Comparison of ENCODE assay signal across 15 cellular contexts in the genomic region with DNA sequence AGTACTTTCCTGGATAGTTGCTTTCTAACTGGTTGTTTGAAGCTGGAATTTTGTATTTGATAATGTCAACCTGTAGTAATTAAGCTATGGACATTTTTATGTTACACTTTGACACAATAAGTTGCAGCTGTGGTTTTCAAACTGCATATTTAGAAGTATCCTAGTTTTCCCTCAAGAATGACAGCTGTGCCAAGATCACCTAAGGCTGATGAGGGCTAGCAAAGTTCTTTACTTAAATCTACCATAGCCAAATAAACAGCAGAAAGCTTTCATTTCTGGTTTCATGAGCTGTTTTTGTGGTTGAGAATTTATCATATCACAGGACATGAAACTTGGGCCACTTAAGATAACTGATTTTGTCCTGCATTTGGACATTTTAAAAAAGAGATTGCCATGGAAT. TPM values are rescaled to one million over a fixed set of nuclear protein-coding genes. Genes with fewer than 3 reads are reported as not detected.
DNase-seq lines count a peak whose midpoint lies in the region; ATAC-seq, FAIRE-seq and TF ChIP-seq lines count a peak whose summit lies in the region.
"Had no signal": no experiment of that assay in that cellular context is flagged by ENCODE, and none has a peak within 500 bp of the region (broad histone marks: within the 10 kb centered on the region; RNA-seq: fewer than 3 reads in every experiment).

No MANE protein-coding gene starts in this region.

- TF ChIP-seq CTCF in MM.1S (IDR thresholded peaks at IDR 0.05; ENCODE audit: low read length) (no peak), neural progenitor cell (IDR thresholded peaks at IDR 0.05) (no peak)

- H3K9me3 ChIP-seq in MM.1S (replicated peaks; ENCODE audit: insufficient read depth, low read length) (no peaks in the 10 kb centered on the region), neural progenitor cell (ENCODE audit: low read depth) (no peaks in the 10 kb centered on the region)
- H3K9me3 ChIP-seq: BLaER1 had no signal

- H3K9me3 Mint-ChIP-seq in activated T-cell treated with anti-CD3 and anti-CD28 coated beads, Interleukin-2, amount 50 U/mL, for 24 hours, result no peaks in the 10 kb centered on the region
- no peaks in the 10 kb centered on the region for H3K9me3 Mint-ChIP-seq in activated T-helper 17 cell treated with anti-CD3 and anti-CD28 coated beads, Interleukin-2, amount 50 U/mL, for 72 hours
- no peaks in the 10 kb centered on the region for H3K9me3 Mint-ChIP-seq in neural progenitor cell
- H3K9me3 Mint-ChIP-seq: CD8-positive, alpha-beta memory T cell had no signal

- no peak overlapping the region for H3K4me2 ChIP-seq in MM.1S (ENCODE audit: low read depth, low read length)
- no peak overlapping the region for H3K4me2 ChIP-seq in neural progenitor cell
- H3K4me2 ChIP-seq: BLaER1 had no signal

- H3K79me2 ChIP-seq in MM.1S (ENCODE audit: low read length) (no peaks in the 10 kb centered on the region), neural progenitor cell (ENCODE audit: low read depth) (no peaks in the 10 kb centered on the region)

- FAIRE-seq in GM19239 (lab: Jason Lieb, UNC), result no peak

- no peaks in the 10 kb centered on the region for H3K36me3 Mint-ChIP-seq in activated T-cell treated with anti-CD3 and anti-CD28 coated beads, Interleukin-2, amount 50 U/mL, for 24 hours (ENCODE audit: low read depth)
- no peaks in the 10 kb centered on the region for H3K36me3 Mint-ChIP-seq in activated T-helper 17 cell treated with anti-CD3 and anti-CD28 coated beads, Interleukin-2, amount 50 U/mL, for 72 hours (ENCODE audit: low read depth)
- H3K36me3 Mint-ChIP-seq in neural progenitor cell, result no peaks in the 10 kb centered on the region
- H3K36me3 Mint-ChIP-seq: CD8-positive, alpha-beta memory T cell had no signal

- H3K9ac ChIP-seq in MM.1S (ENCODE audit: low read length) (no peak overlapping the region), neural progenitor cell (no peak overlapping the region)
- H3K9ac ChIP-seq: BLaER1 had no signal

- H3K9me2 ChIP-seq in MM.1S (replicated peaks; ENCODE audit: insufficient read depth, low read length), result no peaks in the 10 kb centered on the region

- H3K36me3 ChIP-seq in MM.1S (replicated peaks; ENCODE audit: insufficient read depth, low read length) (no peaks in the 10 kb centered on the region), neural progenitor cell (no peaks in the 10 kb centered on the region)
- H3K36me3 ChIP-seq: BLaER1 had no signal

- H4K20me1 ChIP-seq in MM.1S (ENCODE audit: insufficient read depth, low read length) (no peaks in the 10 kb centered on the region), neural progenitor cell (ENCODE audit: low read depth) (no peaks in the 10 kb centered on the region)
- H4K20me1 ChIP-seq: BLaER1 had no signal

- no peaks in the 10 kb centered on the region for H3F3A ChIP-seq in MM.1S (ENCODE audit: insufficient read depth, low read length)
- H3F3A ChIP-seq in neural progenitor cell (ENCODE audit: low read depth), result no peaks in the 10 kb centered on the region

- no peak overlapping the region for H2AFZ ChIP-seq in MM.1S (ENCODE audit: low read length)
- peak overlapping the region; percentile 6 for H2AFZ ChIP-seq in neural progenitor cell (replicated peaks)

- no peak overlapping the region for H3K27ac ChIP-seq in MM.1S (ENCODE audit: low read length)
- no peak overlapping the region for H3K27ac ChIP-seq in neural progenitor cell
- H3K27ac ChIP-seq: BLaER1 had no signal

- H3K4me3 Mint-ChIP-seq in activated T-cell treated with anti-CD3 and anti-CD28 coated beads, Interleukin-2, amount 50 U/mL, for 24 hours, result no peak overlapping the region
- H3K4me3 Mint-ChIP-seq in activated T-helper 17 cell treated with anti-CD3 and anti-CD28 coated beads, Interleukin-2, amount 50 U/mL, for 72 hours, result no peak overlapping the region
- H3K4me3 Mint-ChIP-seq in neural progenitor cell, result no peak overlapping the region
- H3K4me3 Mint-ChIP-seq: CD8-positive, alpha-beta memory T cell had no signal

- peaks cover 6% of the 10 kb centered on the region for H3K27me3 Mint-ChIP-seq in activated T-cell treated with anti-CD3 and anti-CD28 coated beads, Interleukin-2, amount 50 U/mL, for 24 hours
- H3K27me3 Mint-ChIP-seq in activated T-helper 17 cell treated with anti-CD3 and anti-CD28 coated beads, Interleukin-2, amount 50 U/mL, for 72 hours, result peaks cover 8% of the 10 kb centered on the region
- no peaks in the 10 kb centered on the region for H3K27me3 Mint-ChIP-seq in neural progenitor cell (ENCODE audit: insufficient read depth, low read depth)

- peaks cover 14% of the 10 kb centered on the region for H3K4me1 Mint-ChIP-seq in activated T-cell treated with anti-CD3 and anti-CD28 coated beads, Interleukin-2, amount 50 U/mL, for 24 hours (ENCODE audit: low read depth)
- no peaks in the 10 kb centered on the region for H3K4me1 Mint-ChIP-seq in activated T-helper 17 cell treated with anti-CD3 and anti-CD28 coated beads, Interleukin-2, amount 50 U/mL, for 72 hours
- peaks cover 2% of the 10 kb centered on the region for H3K4me1 Mint-ChIP-seq in neural progenitor cell
- H3K4me1 Mint-ChIP-seq: CD8-positive, alpha-beta memory T cell had no signal

- ATAC-seq in activated T-helper 17 cell treated with anti-CD3 and anti-CD28 coated beads, Interleukin-2, amount 50 U/mL, for 72 hours (replicated peaks), result no peak
- no peak for ATAC-seq in left lobe of liver

- peak overlapping the region; percentile 16 for H3K27ac Mint-ChIP-seq in activated T-cell treated with anti-CD3 and anti-CD28 coated beads, Interleukin-2, amount 50 U/mL, for 24 hours
- H3K27ac Mint-ChIP-seq in activated T-helper 17 cell treated with anti-CD3 and anti-CD28 coated beads, Interleukin-2, amount 50 U/mL, for 72 hours, result peak overlapping the region; percentile 61
- no peak overlapping the region for H3K27ac Mint-ChIP-seq in neural progenitor cell
- H3K27ac Mint-ChIP-seq: CD8-positive, alpha-beta memory T cell had no signal

- peaks cover 5% of the 10 kb centered on the region; the same call in 1 of the 2 replicates for H3K4me1 ChIP-seq in MM.1S (ENCODE audit: low read length)
- no peaks in the 10 kb centered on the region for H3K4me1 ChIP-seq in neural progenitor cell
- H3K4me1 ChIP-seq: BLaER1 had no signal

- H3K4me3 ChIP-seq in MM.1S (ENCODE audit: low read length) (no peak overlapping the region), neural progenitor cell (no peak overlapping the region)
- H3K4me3 ChIP-seq: BLaER1 had no signal

- DNase-seq in activated T-cell treated with anti-CD3 and anti-CD28 coated beads, Interleukin-2, amount 50 U/mL, for 24 hours, result no peak
- DNase-seq in activated T-cell treated with anti-CD3 and anti-CD28 coated beads for 4 hours (no peak), MM.1S (peak; percentile 37), neural progenitor cell (ENCODE audit: low spot score) (no peak), left lobe of liver (ENCODE audit: low spot score) (no peak), GM19239 (ENCODE audit: insufficient read length, low spot score) (no peak), NCI-H526 (lab: John Stamatoyannopoulos, UW) (no peak)
- DNase-seq: CD8-positive, alpha-beta memory T cell; DND-41; NCI-H146; NCI-H2081 treated with DMSO at 0.1 percent for 48 hours; NCI-H510A treated with DMSO at 0.1 percent for 48 hours; SHP77 treated with DMSO at 0.1 percent for 48 hours had no signal

- H3K27me3 ChIP-seq in MM.1S (replicated peaks; ENCODE audit: insufficient read depth, low read length) (no peaks in the 10 kb centered on the region), neural progenitor cell (no peaks in the 10 kb centered on the region)
- H3K27me3 ChIP-seq: BLaER1 had no signal

RNA-seq across cellular contexts. Expression of gene FAM229B, which starts 30.6 kb away (rescaled TPM):
- total RNA-seq in activated T-helper 17 cell treated with anti-CD3 and anti-CD28 coated beads, Interleukin-2, amount 50 U/mL, for 72 hours, result 1 to 10 TPM; 2.6 TPM
- total RNA-seq in neural progenitor cell (ENCODE audit: low replicate concordance) (14.1 and 32.2 TPM in 2 replicates), left lobe of liver (13.6 TPM)

RNA-seq across cellular contexts. Expression of gene TUBE1, which starts 30.8 kb away (rescaled TPM):
- total RNA-seq in activated T-helper 17 cell treated with anti-CD3 and anti-CD28 coated beads, Interleukin-2, amount 50 U/mL, for 72 hours, result 10 to 100 TPM; 17.1 to 24.0 TPM
- total RNA-seq in neural progenitor cell (ENCODE audit: low replicate concordance) (24.1 and 49.0 TPM in 2 replicates), left lobe of liver (31.9 TPM)
